ENCODE assay signal across 1 cellular context in the genomic region with DNA sequence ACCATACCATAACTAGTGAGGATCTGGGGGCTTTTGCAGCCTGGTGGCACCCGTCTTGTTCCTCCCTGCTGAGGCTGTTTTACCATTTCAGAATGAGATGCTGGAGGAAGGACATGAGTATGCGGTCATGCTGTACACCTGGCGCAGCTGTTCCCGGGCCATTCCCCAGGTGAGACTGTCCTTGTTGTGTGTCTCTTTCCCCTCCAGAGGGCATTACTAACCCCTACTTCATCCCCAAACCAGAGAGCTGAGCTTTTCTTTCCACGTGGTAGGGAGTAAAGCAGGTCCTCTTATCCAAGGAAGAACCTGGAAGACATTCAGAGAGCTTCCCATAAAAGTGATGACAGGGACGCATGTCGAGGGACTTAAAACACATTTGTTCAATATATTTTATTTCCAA.
TF ChIP-seq lines count a peak whose summit lies in the region.

No MANE protein-coding gene starts in this region.

TF ChIP-seq in HCT116, 20 proteins besides CTCF, POLR2A, EP300 and RAD21 (continued from another document):
- TF ChIP-seq, protein P1, sequence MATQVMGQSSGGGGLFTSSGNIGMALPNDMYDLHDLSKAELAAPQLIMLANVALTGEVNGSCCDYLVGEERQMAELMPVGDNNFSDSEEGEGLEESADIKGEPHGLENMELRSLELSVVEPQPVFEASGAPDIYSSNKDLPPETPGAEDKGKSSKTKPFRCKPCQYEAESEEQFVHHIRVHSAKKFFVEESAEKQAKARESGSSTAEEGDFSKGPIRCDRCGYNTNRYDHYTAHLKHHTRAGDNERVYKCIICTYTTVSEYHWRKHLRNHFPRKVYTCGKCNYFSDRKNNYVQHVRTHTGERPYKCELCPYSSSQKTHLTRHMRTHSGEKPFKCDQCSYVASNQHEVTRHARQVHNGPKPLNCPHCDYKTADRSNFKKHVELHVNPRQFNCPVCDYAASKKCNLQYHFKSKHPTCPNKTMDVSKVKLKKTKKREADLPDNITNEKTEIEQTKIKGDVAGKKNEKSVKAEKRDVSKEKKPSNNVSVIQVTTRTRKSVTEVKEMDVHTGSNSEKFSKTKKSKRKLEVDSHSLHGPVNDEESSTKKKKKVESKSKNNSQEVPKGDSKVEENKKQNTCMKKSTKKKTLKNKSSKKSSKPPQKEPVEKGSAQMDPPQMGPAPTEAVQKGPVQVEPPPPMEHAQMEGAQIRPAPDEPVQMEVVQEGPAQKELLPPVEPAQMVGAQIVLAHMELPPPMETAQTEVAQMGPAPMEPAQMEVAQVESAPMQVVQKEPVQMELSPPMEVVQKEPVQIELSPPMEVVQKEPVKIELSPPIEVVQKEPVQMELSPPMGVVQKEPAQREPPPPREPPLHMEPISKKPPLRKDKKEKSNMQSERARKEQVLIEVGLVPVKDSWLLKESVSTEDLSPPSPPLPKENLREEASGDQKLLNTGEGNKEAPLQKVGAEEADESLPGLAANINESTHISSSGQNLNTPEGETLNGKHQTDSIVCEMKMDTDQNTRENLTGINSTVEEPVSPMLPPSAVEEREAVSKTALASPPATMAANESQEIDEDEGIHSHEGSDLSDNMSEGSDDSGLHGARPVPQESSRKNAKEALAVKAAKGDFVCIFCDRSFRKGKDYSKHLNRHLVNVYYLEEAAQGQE (IDR thresholded peaks at IDR 0.05; ENCODE audit: low read depth) = no peak
- TF ChIP-seq EZH2 (IDR thresholded peaks at IDR 0.05) (no peak), YY1 (IDR thresholded peaks at IDR 0.05; ENCODE audit: extremely low read depth, insufficient replicate concordance, low read depth, low read length) (no peak), CEBPB (IDR thresholded peaks at IDR 0.05; ENCODE audit: low read depth) (no peak), SP1 (IDR thresholded peaks at IDR 0.05; ENCODE audit: low read depth) (no peak)
- TF ChIP-seq, protein P2, sequence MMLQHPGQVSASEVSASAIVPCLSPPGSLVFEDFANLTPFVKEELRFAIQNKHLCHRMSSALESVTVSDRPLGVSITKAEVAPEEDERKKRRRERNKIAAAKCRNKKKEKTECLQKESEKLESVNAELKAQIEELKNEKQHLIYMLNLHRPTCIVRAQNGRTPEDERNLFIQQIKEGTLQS (IDR thresholded peaks at IDR 0.05) = no peak
